13 cellular contexts compared by ENCODE assay signal in the genomic region with DNA sequence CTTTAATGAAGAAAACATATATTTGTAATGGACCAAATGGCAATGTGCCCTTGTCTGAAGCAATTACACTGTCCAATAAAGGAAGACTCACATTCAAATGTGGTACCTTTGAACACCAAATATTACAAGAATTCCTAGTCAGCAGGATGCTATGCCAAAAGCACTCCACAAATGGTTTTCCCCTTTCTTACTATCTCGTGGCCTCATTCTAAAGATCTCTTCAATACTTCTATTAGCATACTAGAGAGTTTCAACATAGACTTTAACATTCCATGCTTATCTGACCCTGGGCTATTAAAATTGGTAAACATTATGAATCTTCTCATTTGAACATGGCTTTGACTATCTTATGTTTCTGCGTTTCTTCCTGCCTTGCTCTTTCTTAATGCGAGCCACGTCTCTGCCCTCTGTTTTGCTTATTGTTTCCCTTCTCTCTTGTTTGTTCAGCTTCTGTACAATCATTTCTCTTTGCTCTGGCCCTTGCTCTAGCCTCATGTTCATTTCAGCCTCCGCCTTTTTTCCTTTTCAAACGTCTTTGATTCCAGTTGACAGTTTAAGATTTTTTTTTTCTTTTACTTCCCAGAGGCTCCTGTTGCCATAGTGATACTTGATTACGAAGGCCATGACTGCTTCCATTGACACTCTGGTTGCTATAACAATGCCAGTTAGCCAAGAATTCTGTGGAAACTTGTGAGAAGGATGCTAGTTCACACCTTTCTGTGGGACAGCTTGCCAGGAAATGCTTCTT. TPM values are rescaled to one million over a fixed set of nuclear protein-coding genes. Genes with fewer than 3 reads are reported as not detected.
A peak's percentile ranks its signal among the peaks of the same experiment; 100 is the strongest.
DNase-seq lines count a peak whose midpoint lies in the region; ATAC-seq, FAIRE-seq and TF ChIP-seq lines count a peak whose summit lies in the region.
"Had no signal": no experiment of that assay in that cellular context is flagged by ENCODE, and none has a peak within 500 bp of the region (broad histone marks: within the 10 kb centered on the region; RNA-seq: fewer than 3 reads in every experiment).

No MANE protein-coding gene starts in this region.

- dilution Hi-C loops in keratinocyte (cut with MboI; ENCODE audit: extremely low pct_ligation_motif_present, low sequenced_read_pairs), result no loop called here

- H3K9me3 ChIP-seq in keratinocyte (ENCODE audit: control insufficient read depth, low read depth, low read length), result no peaks in the 10 kb centered on the region
- H3K9me3 ChIP-seq: sigmoid colon had no signal

- no peaks in the 10 kb centered on the region for H3K9me1 ChIP-seq in keratinocyte (ENCODE audit: control insufficient read depth, extremely low read depth, insufficient read depth, low read length)

- H3K4me1 Mint-ChIP-seq in activated CD4-positive, alpha-beta T cell treated with anti-CD3 and anti-CD28 coated beads, Interleukin-2, amount 10 ng/mL, durations not matched to agents 24 days and 14 days, result no peaks in the 10 kb centered on the region
- H3K4me1 Mint-ChIP-seq: activated naive CD4-positive, alpha-beta T cell treated with anti-CD3 and anti-CD28 coated beads, Interleukin-2, amount 10 ng/mL, durations not matched to agents 7 days and 5 days had no signal

- no peak overlapping the region for H3K4me3 ChIP-seq in cardiac fibroblast (replicated peaks in 1 of 2; ENCODE audit: low read depth in 2 of 2, low read length in 2 of 2)
- H3K4me3 ChIP-seq in keratinocyte (ENCODE audit: control insufficient read depth in 2 of 3, extremely low read depth in 1 of 3, insufficient read depth in 2 of 3, low read depth in 1 of 3, low read length in 3 of 3), result no peak overlapping the region
- H3K4me3 ChIP-seq: sigmoid colon had no signal

- no peak for TF ChIP-seq CTCF in cardiac fibroblast (IDR thresholded peaks at IDR 0.05; ENCODE audit: low read depth, low read length)
- TF ChIP-seq CTCF in keratinocyte (optimal IDR thresholded peaks at IDR 0.05 in 1 of 3, IDR thresholded peaks at IDR 0.05 in 1 of 3, conservative IDR thresholded peaks at IDR 0.05 in 1 of 3; ENCODE audit: extremely low read depth in 1 of 3, insufficient read depth in 2 of 3, low read length in 3 of 3), result no peak

- peak; percentile 30 for DNase-seq in activated CD4-positive, alpha-beta T cell treated with anti-CD3 and anti-CD28 coated beads, Interleukin-2, amount 10 ng/mL, durations not matched to agents 24 days and 14 days
- DNase-seq in activated CD4-positive, alpha-beta T cell treated with anti-CD3 and anti-CD28 coated beads for 4 hours, result no peak
- peak; percentile 72 to 91 for DNase-seq in cardiac fibroblast (ENCODE audit: low read depth in 2 of 2)
- DNase-seq in keratinocyte (ENCODE audit: low read depth, low spot score), result no peak
- DNase-seq in stromal cell of bone marrow (ENCODE audit: low read depth), result peak; percentile 39
- DNase-seq in NCI-H1694 (lab: John Stamatoyannopoulos, UW), result no peak
- DNase-seq: activated CD4-positive, alpha-beta T cell treated with anti-CD3 and anti-CD28 coated beads, Interleukin-2, amount 50 U/mL, for 1 hour; activated naive CD4-positive, alpha-beta T cell treated with anti-CD3 and anti-CD28 coated beads, Interleukin-2, amount 10 ng/mL, durations not matched to agents 7 days and 5 days; left colon; sigmoid colon; SW 1271 had no signal

- no peaks in the 10 kb centered on the region for H3K9me3 Mint-ChIP-seq in activated CD4-positive, alpha-beta T cell treated with anti-CD3 and anti-CD28 coated beads, Interleukin-2, amount 10 ng/mL, durations not matched to agents 24 days and 14 days
- H3K9me3 Mint-ChIP-seq: activated naive CD4-positive, alpha-beta T cell treated with anti-CD3 and anti-CD28 coated beads, Interleukin-2, amount 10 ng/mL, durations not matched to agents 7 days and 5 days had no signal

- no peaks in the 10 kb centered on the region for H3K79me2 ChIP-seq in keratinocyte (ENCODE audit: control insufficient read depth, insufficient read depth, low read length)

- no peaks in the 10 kb centered on the region for H3K36me3 ChIP-seq in keratinocyte (ENCODE audit: control insufficient read depth in 2 of 2, extremely low read depth in 1 of 2, insufficient read depth in 2 of 2, low read length in 2 of 2)
- H3K36me3 ChIP-seq: sigmoid colon had no signal

- peaks cover 16% of the 10 kb centered on the region for H3K4me1 ChIP-seq in keratinocyte (ENCODE audit: control insufficient read depth, extremely low read depth, insufficient read depth, low read length)

- H3K27ac ChIP-seq in keratinocyte (ENCODE audit: control insufficient read depth, insufficient read depth, low read length), result peak overlapping the region; percentile 5
- H3K27ac ChIP-seq: sigmoid colon had no signal

- intact Hi-C loops in activated CD4-positive, alpha-beta T cell treated with anti-CD3 and anti-CD28 coated beads, Interleukin-2, amount 10 ng/mL, durations not matched to agents 24 days and 14 days (cut with micrococcal nuclease), result loop anchor here (2.0 kb wide), 1 partner anchor 53 kb away; no protein-coding TSS in a partner anchor

- FAIRE-seq in keratinocyte (lab: Jason Lieb, UNC), result peak; percentile 69

- no peak overlapping the region for H3K27ac Mint-ChIP-seq in activated CD4-positive, alpha-beta T cell treated with anti-CD3 and anti-CD28 coated beads, Interleukin-2, amount 10 ng/mL, durations not matched to agents 24 days and 14 days
- H3K27ac Mint-ChIP-seq: activated naive CD4-positive, alpha-beta T cell treated with anti-CD3 and anti-CD28 coated beads, Interleukin-2, amount 10 ng/mL, durations not matched to agents 7 days and 5 days had no signal

- H3K4me2 ChIP-seq in keratinocyte (ENCODE audit: control insufficient read depth, extremely low read depth, insufficient read depth, low read depth, low read length), result no peak overlapping the region

- no peak for ATAC-seq in HG03139 (IDR thresholded peaks at IDR 0.05; ENCODE audit: unreplicated experiment)
- no peak for ATAC-seq in GM19463 (IDR thresholded peaks at IDR 0.05; ENCODE audit: unreplicated experiment)
- ATAC-seq: left colon had no signal

- peaks cover 9% of the 10 kb centered on the region for H3K27me3 Mint-ChIP-seq in activated CD4-positive, alpha-beta T cell treated with anti-CD3 and anti-CD28 coated beads, Interleukin-2, amount 10 ng/mL, durations not matched to agents 24 days and 14 days

- no peaks in the 10 kb centered on the region for H3K36me3 Mint-ChIP-seq in activated CD4-positive, alpha-beta T cell treated with anti-CD3 and anti-CD28 coated beads, Interleukin-2, amount 10 ng/mL, durations not matched to agents 24 days and 14 days (ENCODE audit: low read depth)
- H3K36me3 Mint-ChIP-seq: activated naive CD4-positive, alpha-beta T cell treated with anti-CD3 and anti-CD28 coated beads, Interleukin-2, amount 10 ng/mL, durations not matched to agents 7 days and 5 days had no signal

- H3K27me3 ChIP-seq in keratinocyte (ENCODE audit: control insufficient read depth, extremely low read depth, insufficient read depth, low read length), result no peaks in the 10 kb centered on the region
- H3K27me3 ChIP-seq: sigmoid colon had no signal

- H3K9ac ChIP-seq in keratinocyte (ENCODE audit: control insufficient read depth, extremely low read depth, insufficient read depth, low read length), result no peak overlapping the region

- H2AFZ ChIP-seq in keratinocyte (ENCODE audit: control insufficient read depth, low read length), result peak overlapping the region; percentile 17

- no peak overlapping the region for H3K4me3 Mint-ChIP-seq in activated CD4-positive, alpha-beta T cell treated with anti-CD3 and anti-CD28 coated beads, Interleukin-2, amount 10 ng/mL, durations not matched to agents 24 days and 14 days
- H3K4me3 Mint-ChIP-seq: activated naive CD4-positive, alpha-beta T cell treated with anti-CD3 and anti-CD28 coated beads, Interleukin-2, amount 10 ng/mL, durations not matched to agents 7 days and 5 days had no signal

- no peaks in the 10 kb centered on the region for H4K20me1 ChIP-seq in keratinocyte (ENCODE audit: control insufficient read depth, extremely low read depth, insufficient read depth, low read length)

RNA-seq across cellular contexts. Expression of gene SLC9A9, which starts 49.5 kb away (rescaled TPM):
- total RNA-seq in activated CD4-positive, alpha-beta T cell treated with anti-CD3 and anti-CD28 coated beads, Interleukin-2, amount 10 ng/mL, durations not matched to agents 24 days and 14 days, result 1.1 and 1.3 TPM in 2 replicates
- polyA plus RNA-seq in keratinocyte, result 2.9 to 7.0 TPM (median 5.2 TPM) in 3 replicates
- 1.7 TPM for polyA plus RNA-seq in keratinocyte (2011; ENCODE audit: low read depth)
- polyA plus RNA-seq in keratinocyte (2011; cell fraction: cytosol; rRNA removed), result 1.5 and 3.5 TPM in 2 replicates
- polyA plus RNA-seq in keratinocyte (2011; cell fraction: nucleus; rRNA removed), result 4.6 and 6.8 TPM in 2 replicates
- 2.9 and 4.3 TPM in 2 replicates for polyA plus RNA-seq in keratinocyte (2012; ENCODE audit: low replicate concordance)
- polyA minus RNA-seq in keratinocyte, result 5.7 to 14.0 TPM (median 9.7 TPM) in 3 replicates
- polyA minus RNA-seq in keratinocyte (2011; cell fraction: cytosol; rRNA and poly(A)+ RNA removed), result 1.9 TPM
- polyA minus RNA-seq in keratinocyte (2011; cell fraction: nucleus; rRNA and poly(A)+ RNA removed), result 8.1 and 17.8 TPM in 2 replicates

Comparison
In these comparisons a context has a peak if more than half of its experiments do, and no peak if none do; other contexts are left out.
1. DNase-seq: peak in activated CD4-positive, alpha-beta T cell treated with anti-CD3 and anti-CD28 coated beads, Interleukin-2, amount 10 ng/mL, durations not matched to agents 24 days and 14 days (single experiment), cardiac fibroblast (2 of 2) and stromal cell of bone marrow (single experiment); none in activated CD4-positive, alpha-beta T cell treated with anti-CD3 and anti-CD28 coated beads for 4 hours (0 of 2), keratinocyte (single experiment) and NCI-H1694 (single experiment).